ENCODE assay signal across 14 cellular contexts in the genomic region with DNA sequence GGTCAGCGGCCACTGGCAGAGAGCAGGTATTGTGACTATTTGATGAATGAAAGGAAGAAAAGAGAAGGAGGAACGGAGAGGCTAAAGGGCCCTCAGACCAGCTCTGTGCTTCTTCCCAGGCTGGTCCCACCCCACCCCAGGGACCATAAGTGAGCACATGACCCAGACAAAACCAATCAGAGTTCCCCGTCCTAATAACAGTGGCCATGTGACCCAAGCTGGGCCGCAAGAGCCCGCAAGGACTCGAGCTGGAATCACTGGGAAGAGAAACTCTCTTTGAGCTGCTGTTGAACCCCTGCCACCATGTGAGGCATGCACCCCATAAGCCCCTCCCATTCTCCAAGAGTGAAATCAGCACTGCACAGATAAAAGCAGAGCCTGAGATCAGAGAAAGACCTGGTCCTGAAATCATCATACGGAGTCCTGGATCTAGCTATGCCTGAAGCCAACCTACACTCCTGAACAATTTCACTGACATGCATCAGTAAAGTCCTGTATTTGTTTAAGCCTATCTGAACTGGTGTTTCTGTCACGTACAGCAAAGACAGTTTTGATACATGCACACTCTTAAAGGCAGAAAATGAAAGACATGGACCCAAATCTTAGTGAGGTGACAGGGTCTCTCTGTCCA.
DNase-seq lines count a peak whose midpoint lies in the region; ATAC-seq and TF ChIP-seq lines count a peak whose summit lies in the region.
"Had no signal": no experiment of that assay in that cellular context is flagged by ENCODE, and none has a peak within 500 bp of the region (broad histone marks: within the 10 kb centered on the region; RNA-seq: fewer than 3 reads in every experiment).

No MANE protein-coding gene starts in this region.

- 45 to 64% methylated on average over 8 of the region's 8 CpGs for WGBS in aorta, 2 donors

- H3K9me3 ChIP-seq in aorta (ENCODE audit: control insufficient read depth, low read length) (no peaks in the 10 kb centered on the region), BE2C (no peaks in the 10 kb centered on the region)

- H3K4me1 ChIP-seq in aorta (ENCODE audit: control insufficient read depth in 1 of 2, insufficient read depth in 2 of 2, low read length in 2 of 2) (no peaks in the 10 kb centered on the region), BE2C (0 out of 2 replicates have a peak, but pooled peaks cover under 1% of the 10 kb centered on the region)

- peak overlapping the region; percentile 86 for H3K27ac ChIP-seq in angular gyrus (ENCODE audit: low read depth, low read length)
- peak overlapping the region; percentile 6 to 31 for H3K27ac ChIP-seq in aorta (ENCODE audit: low read depth in 1 of 2, low read length in 2 of 2)

- H3K27ac Mint-ChIP-seq in stimulated activated naive CD8-positive, alpha-beta T cell treated with anti-CD3 and anti-CD28 coated beads, Interleukin-15, Interleukin-2, amounts not matched to agents 100 ng/mL and 50 ng/mL, for 24 hours = peak overlapping the region; percentile 98

- H3K27me3 ChIP-seq in aorta (ENCODE audit: control insufficient read depth in 1 of 2, insufficient read depth in 2 of 2, low read length in 1 of 2) (no peaks in the 10 kb centered on the region), BE2C (no peaks in the 10 kb centered on the region)

- ATAC-seq in stimulated activated naive CD8-positive, alpha-beta T cell treated with anti-CD3 and anti-CD28 coated beads, Interleukin-15, Interleukin-2, amounts not matched to agents 100 U/mL and 50 U/mL, for 24 hours = no peak
- ATAC-seq in aorta (ENCODE audit: low FRiP score) = no peak
- ATAC-seq: left lobe of liver had no signal

- no peaks in the 10 kb centered on the region for H3K9me3 Mint-ChIP-seq in stimulated activated naive CD8-positive, alpha-beta T cell treated with anti-CD3 and anti-CD28 coated beads, Interleukin-15, Interleukin-2, amounts not matched to agents 100 ng/mL and 50 ng/mL, for 24 hours

- TF ChIP-seq CTCF in BE2C (IDR thresholded peaks at IDR 0.05; ENCODE audit: low read depth, low read length) = no peak

- no peaks in the 10 kb centered on the region for H3K27me3 Mint-ChIP-seq in stimulated activated naive CD8-positive, alpha-beta T cell treated with anti-CD3 and anti-CD28 coated beads, Interleukin-15, Interleukin-2, amounts not matched to agents 100 ng/mL and 50 ng/mL, for 24 hours

- H3K36me3 Mint-ChIP-seq in stimulated activated naive CD8-positive, alpha-beta T cell treated with anti-CD3 and anti-CD28 coated beads, Interleukin-15, Interleukin-2, amounts not matched to agents 100 ng/mL and 50 ng/mL, for 24 hours (ENCODE audit: low read depth) = peaks cover 64% of the 10 kb centered on the region

- no peak overlapping the region for H3K4me3 Mint-ChIP-seq in stimulated activated naive CD8-positive, alpha-beta T cell treated with anti-CD3 and anti-CD28 coated beads, Interleukin-15, Interleukin-2, amounts not matched to agents 100 ng/mL and 50 ng/mL, for 24 hours

- H3K4me3 ChIP-seq in aorta (ENCODE audit: low read length in 2 of 2) (no peak overlapping the region), BE2C (ENCODE audit: low read depth, low read length) (no peak overlapping the region)

- intact Hi-C loops in aorta (cut with DNase I) = no loop called here

- peaks cover 62% of the 10 kb centered on the region for H3K4me1 Mint-ChIP-seq in stimulated activated naive CD8-positive, alpha-beta T cell treated with anti-CD3 and anti-CD28 coated beads, Interleukin-15, Interleukin-2, amounts not matched to agents 100 ng/mL and 50 ng/mL, for 24 hours (ENCODE audit: low read depth)

- H3K36me3 ChIP-seq in aorta (ENCODE audit: control insufficient read depth in 1 of 2, insufficient read depth in 2 of 2, low read length in 1 of 2) = no peaks in the 10 kb centered on the region
- H3K36me3 ChIP-seq in BE2C = no peaks in the 10 kb centered on the region

- no peak for DNase-seq in stimulated activated naive CD8-positive, alpha-beta T cell treated with anti-CD3 and anti-CD28 coated beads, Interleukin-15, Interleukin-2, amounts not matched to agents 100 U/mL and 50 U/mL, for 24 hours
- peak; percentile 71 for DNase-seq in medulla oblongata (ENCODE audit: extremely low spot score)
- peak in 1 of 2 donors; percentile 59 for DNase-seq in aorta
- no peak for DNase-seq in cerebellar nuclear complex (lab: John Stamatoyannopoulos, UW)
- DNase-seq in NK-92 (lab: John Stamatoyannopoulos, UW; ENCODE audit: unreplicated experiment) = no peak
- DNase-seq in BE2C = no peak
- DNase-seq: activated gamma-delta T cell; AML-193; NCI-H1436 treated with DMSO at 0.1 percent for 48 hours; NCI-H526; stimulated activated naive CD4-positive, alpha-beta T cell had no signal
